8 cellular contexts compared by ENCODE assay signal in genomic region chr2:143128681-143129580, GRCh38. TPM values are rescaled to one million over a fixed set of nuclear protein-coding genes. Genes with fewer than 3 reads are reported as not detected.
DNase-seq lines count a peak whose midpoint lies in the region; ATAC-seq and TF ChIP-seq lines count a peak whose summit lies in the region.

TSS of gene ARHGAP15 (plus strand) at chr2:143129419.

- TF ChIP-seq CTCF in DND-41 (IDR thresholded peaks at IDR 0.05; ENCODE audit: borderline replicate concordance, extremely low read depth, low read length, poor library complexity, severe bottlenecking) (peak; percentile 54), foreskin keratinocyte (conservative IDR thresholded peaks at IDR 0.05) (no peak)

- H3K9me3 ChIP-seq in DND-41 (ENCODE audit: insufficient read depth, low read length, severe bottlenecking), result no peaks in the 10 kb centered on the region

- peak within 1 kb of the TSS; percentile 80 for H2AFZ ChIP-seq in DND-41 (ENCODE audit: low read depth, low read length)

- peak within 1 kb of the TSS; percentile 66 for H3K9ac ChIP-seq in DND-41 (ENCODE audit: low read depth, low read length)

- H3K27me3 ChIP-seq in DND-41 (ENCODE audit: insufficient read depth, low read length, poor library complexity) (no peaks in the 10 kb centered on the region), foreskin keratinocyte (no peaks in the 10 kb centered on the region)

- peak within 1 kb of the TSS; percentile 73 for H3K4me2 ChIP-seq in DND-41 (ENCODE audit: insufficient read depth, low read length)

- DNase-seq in DND-41, result peak; percentile 88
- peak; percentile 98 for DNase-seq in KBM-7
- DNase-seq in activated CD4-positive, alpha-beta T cell treated with anti-CD3 and anti-CD28 coated beads, Interleukin-2, amount 50 U/mL, for 48 hours, result peak; percentile 61 to 71
- DNase-seq in cardiac septum (ENCODE audit: low spot score), result peak; percentile 78
- peak; percentile 35 to 51 for DNase-seq in stimulated activated CD8-positive, alpha-beta memory T cell treated with anti-CD3 and anti-CD28 coated beads, Interleukin-2, amount 100 ng/mL, for 1 hour (ENCODE audit: low read depth in 2 of 2)
- no peak for DNase-seq in NCI-H2107 (lab: John Stamatoyannopoulos, UW)
- no peak for DNase-seq in foreskin keratinocyte

- H3K27ac ChIP-seq in DND-41 (ENCODE audit: low read length) (peak within 1 kb of the TSS; percentile 97), foreskin keratinocyte (no peak within 1 kb of the TSS)

- in situ Hi-C loops in KBM-7 (cut with MboI; ENCODE audit: low pct_unique_long_range_greater_than_20kb, low sequenced_read_pairs), result no loop called here

- intact Hi-C loops in cardiac septum (cut with DNase I), result no loop called here

- H3K4me1 ChIP-seq in DND-41 (ENCODE audit: insufficient read depth, low read length) (peaks cover 78% of the 10 kb centered on the region), foreskin keratinocyte (no peaks in the 10 kb centered on the region)

- peaks cover 16% of the 10 kb centered on the region; the same call in 1 of the 2 replicates for H4K20me1 ChIP-seq in DND-41 (ENCODE audit: insufficient read depth, low read length)

- peaks cover 54% of the 10 kb centered on the region for H3K79me2 ChIP-seq in DND-41 (ENCODE audit: insufficient read depth, low read length)

- ATAC-seq in DND-41 (ENCODE audit: insufficient read depth, low read depth), result peak; percentile 81
- ATAC-seq in GM21381 (IDR thresholded peaks at IDR 0.05; ENCODE audit: unreplicated experiment), result peak; percentile 87
- no peak for ATAC-seq in foreskin keratinocyte

- H3K36me3 ChIP-seq in DND-41 (ENCODE audit: insufficient read depth, low read length), result peaks cover 10% of the 10 kb centered on the region; the same call in 1 of the 2 replicates

- peak within 1 kb of the TSS; percentile 58 to 78 for H3K4me3 ChIP-seq in DND-41 (ENCODE audit: low read depth in 1 of 2, low read length in 2 of 2)

RNA-seq across cellular contexts. Expression of gene ARHGAP15, which starts in this region (rescaled TPM):
- total RNA-seq in cardiac septum, result 6.8 TPM
- not detected in 2 replicates for total RNA-seq in foreskin keratinocyte
- polyA plus RNA-seq in foreskin keratinocyte, result not detected in 2 replicates

Comparison
In these comparisons a context has a peak if more than half of its experiments do, and no peak if none do; other contexts are left out.
1. DNase-seq: peak in DND-41 (single experiment), KBM-7 (single experiment), activated CD4-positive, alpha-beta T cell treated with anti-CD3 and anti-CD28 coated beads, Interleukin-2, amount 50 U/mL, for 48 hours (2 of 2), cardiac septum (single experiment) and stimulated activated CD8-positive, alpha-beta memory T cell treated with anti-CD3 and anti-CD28 coated beads, Interleukin-2, amount 100 ng/mL, for 1 hour (2 of 2); none in NCI-H2107 (single experiment) and foreskin keratinocyte (0 of 2).